ENCODE assay signal across 28 cellular contexts in genomic region chr11:13074714-13075464, GRCh38.
"Had no signal": no experiment of that assay in that cellular context is flagged by ENCODE, and none has a peak within 500 bp of the region (broad histone marks: within the 10 kb centered on the region; RNA-seq: fewer than 3 reads in every experiment).

No MANE protein-coding gene starts in this region.

- H3K27ac ChIP-seq: colonic mucosa, neural progenitor cell, parathyroid adenoma, right lobe of liver, stomach, thyroid gland had no signal

- H3K4me1 ChIP-seq: colonic mucosa, neural progenitor cell, parathyroid adenoma, right lobe of liver, stomach, thyroid gland had no signal

- H3K36me3 ChIP-seq: colonic mucosa, neural progenitor cell, right lobe of liver, stomach, thyroid gland had no signal

- H3K4me1 Mint-ChIP-seq: endodermal cell, immature natural killer cell, memory B cell, mesothelial cell of epicardium, naive B cell, neural progenitor cell had no signal

- H3K27ac Mint-ChIP-seq: dendritic cell treated with granulocyte-macrophage colony-stimulating factor and Interleukin-4, amounts not matched to agents 40 ng/mL and 50 ng/mL, for 4 days; endodermal cell; immature natural killer cell; memory B cell; mesothelial cell of epicardium; naive B cell; natural killer cell treated with Interleukin-12 subunit alpha and Interleukin-12 subunit beta and Interleukin-15 and Interleukin-18, amount 100 ng/mL, for 72 hours; neural progenitor cell; progenitor cell of endocrine pancreas; type B pancreatic cell had no signal

- H3K4me3 Mint-ChIP-seq: dendritic cell treated with granulocyte-macrophage colony-stimulating factor and Interleukin-4, amounts not matched to agents 40 ng/mL and 50 ng/mL, for 4 days; endodermal cell; immature natural killer cell; memory B cell; mesothelial cell of epicardium; naive B cell; natural killer cell treated with Interleukin-12 subunit alpha and Interleukin-12 subunit beta and Interleukin-15 and Interleukin-18, amount 100 ng/mL, for 72 hours; neural progenitor cell; type B pancreatic cell had no signal

- FAIRE-seq: frontal cortex, small intestine had no signal

- H3K9ac ChIP-seq: neural progenitor cell, parathyroid adenoma had no signal

- H3K9me3 Mint-ChIP-seq: dendritic cell treated with granulocyte-macrophage colony-stimulating factor and Interleukin-4, amounts not matched to agents 40 ng/mL and 50 ng/mL, for 4 days; endodermal cell; immature natural killer cell; memory B cell; mesothelial cell of epicardium; natural killer cell treated with Interleukin-12 subunit alpha and Interleukin-12 subunit beta and Interleukin-15 and Interleukin-18, amount 100 ng/mL, for 72 hours; neural progenitor cell; type B pancreatic cell had no signal

- H3K27me3 ChIP-seq: colonic mucosa, neural progenitor cell, right lobe of liver, thyroid gland had no signal

- H3K4me3 ChIP-seq: colonic mucosa, lung, mucosa of descending colon, neural progenitor cell, right lobe of liver, stomach, thyroid gland had no signal

- H3K79me2 ChIP-seq: parathyroid adenoma had no signal

- DNase-seq: colonic mucosa; effector CD8-positive, alpha-beta T cell; endodermal cell; hypothalamus; immature natural killer cell; islet precursor cell; kidney glomerular epithelial cell; left colon; mucosa of descending colon; naive B cell; right lobe of liver; small intestine; stimulated activated CD4-positive, alpha-beta T cell treated with anti-CD3 and anti-CD28 coated beads, Interleukin-15, amount 100 ng/mL, for 24 hours; stimulated activated CD4-positive, alpha-beta T cell treated with anti-CD3 and anti-CD28 coated beads, Interleukin-2, amount 100 ng/mL, for 48 hours; stimulated activated naive CD4-positive, alpha-beta T cell; stomach; thyroid gland had no signal

- H3K4me2 ChIP-seq: neural progenitor cell had no signal

- ATAC-seq: esophagus mucosa; left colon; mucosa of descending colon; natural killer cell treated with Interleukin-12 subunit alpha and Interleukin-12 subunit beta and Interleukin-15 and Interleukin-18, amount 100 ng/mL, for 72 hours; right lobe of liver had no signal

- H3K36me3 Mint-ChIP-seq: immature natural killer cell; memory B cell; mesothelial cell of epicardium; naive B cell; natural killer cell treated with Interleukin-12 subunit alpha and Interleukin-12 subunit beta and Interleukin-15 and Interleukin-18, amount 100 ng/mL, for 72 hours; neural progenitor cell; type B pancreatic cell had no signal

- H3K9me3 ChIP-seq: colonic mucosa, mucosa of descending colon, right lobe of liver, stomach, thyroid gland had no signal
